In the genomic region with DNA sequence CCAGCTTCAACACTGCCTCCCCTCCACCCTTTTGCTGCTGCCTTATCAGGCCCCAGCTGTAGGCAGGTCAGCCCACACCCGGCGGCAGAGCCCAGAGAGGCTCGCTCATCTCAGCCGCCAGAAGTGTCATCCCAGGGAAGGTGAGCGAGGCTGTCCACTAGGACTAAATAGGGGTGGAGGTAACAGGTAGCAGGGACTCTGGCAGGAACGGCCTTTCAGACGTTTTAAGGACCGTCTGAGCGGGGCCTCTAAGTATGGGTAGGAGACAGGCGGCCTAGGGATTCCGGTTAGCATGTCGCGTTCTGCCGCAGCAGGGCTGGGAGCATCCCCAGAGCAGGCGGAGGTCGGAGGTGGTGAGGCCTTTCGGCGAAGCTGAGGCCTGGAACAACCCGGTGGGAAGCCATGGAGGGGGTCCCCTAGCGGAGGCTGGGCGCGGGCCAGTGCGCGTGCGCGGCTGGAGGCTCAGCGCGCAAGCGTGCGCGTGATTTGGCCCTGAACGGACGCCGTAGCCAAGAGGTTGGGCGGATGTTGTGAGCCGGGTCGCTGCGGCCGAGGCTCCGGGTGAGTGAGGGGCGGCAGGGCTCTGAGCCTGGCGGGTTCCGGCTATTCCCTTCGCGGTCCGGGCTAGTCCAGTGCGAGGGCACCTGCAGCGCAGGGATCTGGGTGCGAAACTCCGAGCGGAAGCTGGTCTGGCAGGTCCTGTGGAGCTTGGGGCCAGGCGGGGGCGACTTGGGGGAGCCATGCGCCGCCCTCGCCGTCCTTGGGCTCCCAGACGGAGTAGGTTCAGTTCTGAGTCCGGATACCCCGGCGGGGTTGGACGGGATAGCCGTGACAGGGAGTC, we compare ENCODE assay signal across 8 cellular contexts. TPM values are rescaled to one million over a fixed set of nuclear protein-coding genes. Genes with fewer than 3 reads are reported as not detected.
DNase-seq lines count a peak whose midpoint lies in the region; ATAC-seq, FAIRE-seq and TF ChIP-seq lines count a peak whose summit lies in the region.

TSS of gene MST1 (minus strand) at position 429 of the 841 bp plus-strand sequence. CDS start 783 bp downstream, outside the sequence.
TSS of gene RNF123 (plus strand) at position 512 of the 841 bp plus-strand sequence. CDS start 1,609 bp downstream, outside the sequence.

- POLR2A ChIA-PET in WTC11 (lab: Charles Lee), result no interaction called here
- POLR2A ChIA-PET in HepG2 (lab: Yijun Ruan, JAX), result interaction anchor here (1.7 to 2.3 kb wide), 5 partner anchors 16 to 240 kb away, joined by 4 to 18 read pairs (median 5); partner anchors contain the start of genes DAG1 and MON1A

- H3K27ac ChIP-seq in cingulate gyrus (ENCODE audit: low read depth, low read length) (peak within 1 kb of the TSS; percentile 34), HepG2 (ENCODE audit: extremely low read length, insufficient read depth, low read length) (peak within 1 kb of the TSS; percentile 96)

- H3K9ac ChIP-seq in HepG2 (ENCODE audit: insufficient read depth, low read depth, low read length), result peak within 1 kb of the TSS; percentile 97

- no peaks in the 10 kb centered on the region; a peak in 1 of 5 replicates for H3K27me3 ChIP-seq in HepG2 (ENCODE audit: control insufficient read depth in 1 of 2, insufficient read depth in 2 of 2, low read length in 2 of 2)

- peaks cover 4% of the 10 kb centered on the region for H3K36me3 Mint-ChIP-seq in WTC11

- peak; percentile 95 for DNase-seq in WTC11 (ENCODE audit: low spot score)
- DNase-seq in HepG2 (ENCODE audit: low spot score), result peak; percentile 86
- DNase-seq in stimulated activated CD4-positive, alpha-beta T cell treated with anti-CD3 and anti-CD28 coated beads, Interleukin-4, amount 100 ng/mL, for 24 hours, result peak; percentile 92
- DNase-seq in NCI-H1930 (lab: John Stamatoyannopoulos, UW), result no peak
- no peak for DNase-seq in COLO668 (lab: John Stamatoyannopoulos, UW; ENCODE audit: unreplicated experiment)

- ATAC-seq in GM18907 (IDR thresholded peaks at IDR 0.05; ENCODE audit: unreplicated experiment), result peak; percentile 56
- peak; percentile 66 for ATAC-seq in HG03280 (IDR thresholded peaks at IDR 0.05; ENCODE audit: unreplicated experiment)
- peak; percentile 28 for ATAC-seq in WTC11
- ATAC-seq in HepG2, result peak; percentile 60

- peaks cover 47% of the 10 kb centered on the region for H3K4me1 ChIP-seq in HepG2 (ENCODE audit: insufficient read depth, low read length)

- peak within 1 kb of the TSS; percentile 96 for H3K4me2 ChIP-seq in HepG2 (ENCODE audit: low read depth, low read length)

- peaks cover 9% of the 10 kb centered on the region; the same call in 1 of the 2 replicates for H4K20me1 ChIP-seq in HepG2 (ENCODE audit: insufficient read depth, low read length)

- H3K36me3 ChIP-seq in HepG2 (replicated peaks in 1 of 2; ENCODE audit: control insufficient read depth in 1 of 2, insufficient read depth in 2 of 2, low read length in 2 of 2), result peaks cover 2 to 4% of the 10 kb centered on the region in 2 experiments; a peak in 2 of 5 replicates

- in situ Hi-C loops in HepG2 (cut with HindIII; ENCODE audit: extremely low pct_ligation_motif_present, low pct_unique_long_range_greater_than_20kb), result no loop called here

- WGBS in HepG2 (ENCODE audit: low lambda C conversion rate), result 0% methylated on average over 23 of the region's 63 CpGs

- H3K27me3 Mint-ChIP-seq in WTC11 (ENCODE audit: low read depth), result no peaks in the 10 kb centered on the region

- no peaks in the 10 kb centered on the region for H3K9me3 ChIP-seq in HepG2 (ENCODE audit: low read length)

- H3K4me3 ChIP-seq in HepG2 (replicated peaks in 1 of 3; ENCODE audit: insufficient read depth in 1 of 3, low read depth in 2 of 3, low read length in 3 of 3), result peak within 1 kb of the TSS; percentile 75 to 96 (median 89)

- H3K79me2 ChIP-seq in HepG2 (ENCODE audit: insufficient read depth, low read length), result peaks cover 42% of the 10 kb centered on the region

- H3K27ac Mint-ChIP-seq in WTC11, result peak within 1 kb of the TSS; percentile 84

- TF ChIP-seq EP300 in HepG2 (IDR thresholded peaks at IDR 0.05; ENCODE audit: low read depth in 2 of 2, low read length in 2 of 2) (no peak), HepG2 (CRISPR knock-in tag; IDR thresholded peaks at IDR 0.05; ENCODE audit: borderline replicate concordance) (0 out of 2 replicates have a peak, but pooled peaks have one; percentile 13)

- peaks cover 21% of the 10 kb centered on the region for H3K4me1 Mint-ChIP-seq in WTC11

- no peaks in the 10 kb centered on the region for H3K9me3 Mint-ChIP-seq in WTC11

- CTCF ChIA-PET in WTC11 (lab: Charles Lee) (interaction anchor here (0.6 to 1.0 kb wide), 3 partner anchors 12 to 178 kb away, joined by 3 read pairs; no protein-coding TSS in a partner anchor), HepG2 (lab: Yijun Ruan, JAX; ENCODE audit: low intra/inter-chr PET ratio, low total read pairs) (no interaction called here)

- H3K4me3 Mint-ChIP-seq in WTC11, result peak within 1 kb of the TSS; percentile 98

- TF ChIP-seq RAD21 in HepG2 (CRISPR knock-in tag; IDR thresholded peaks at IDR 0.05), result 0 out of 2 replicates have a peak, but pooled peaks have one; percentile 8

- BruUV-seq in HepG2 (replicated peaks; lab: Mats Ljungman, UMichigan), result TSS peak; percentile 74

- TF ChIP-seq POLR2A in HepG2 (IDR thresholded peaks at IDR 0.05; ENCODE audit: insufficient read depth in 1 of 2, low read depth in 2 of 2, low read length in 2 of 2), result peak; percentile 59 to 72; a peak in 3 of 4 replicates

- no peak for TF ChIP-seq CTCF in WTC11 (IDR thresholded peaks at IDR 0.05)
- peak; percentile 71 for TF ChIP-seq CTCF in HepG2 (CRISPR knock-in tag; IDR thresholded peaks at IDR 0.05)

- intact Hi-C loops in HepG2 (cut with micrococcal nuclease; ENCODE audit: unreplicated experiment), result no loop called here

- no peak for FAIRE-seq in HepG2 (lab: Jason Lieb, UNC)

- no peak within 1 kb of the TSS for H2AFZ ChIP-seq in HepG2 (ENCODE audit: low read length)

TF ChIP-seq in WTC11, 78 proteins besides CTCF, POLR2A, EP300 and RAD21 (continues in another document):
- TF ChIP-seq NFATC4 (CRISPR knock-in tag; IDR thresholded peaks at IDR 0.05) (no peak), TP53 (CRISPR knock-in tag; IDR thresholded peaks at IDR 0.05) (peak; percentile 89), CREM (CRISPR knock-in tag; IDR thresholded peaks at IDR 0.05) (peak; percentile 55; the same call in 1 of the 2 replicates), FOXK1 (CRISPR knock-in tag; IDR thresholded peaks at IDR 0.05) (peak; percentile 99)

RNA-seq across cellular contexts. Expression of gene MST1, which starts in this region (rescaled TPM):
- 13.8 to 17.2 TPM (median 17.2 TPM) in 3 replicates for total RNA-seq in WTC11 (2021)
- 26.7 and 189 TPM in 2 replicates for total RNA-seq in HepG2 (2016; rRNA removed; fragmentation: Illumina TruSeq; extraction: Trizol)
- 15.3 and 18.3 TPM in 2 replicates for total RNA-seq in HepG2 (2016; cell fraction: cytosol; rRNA removed; fragmentation: Illumina TruSeq; extraction: Trizol; ENCODE audit: low read depth)
- 25.3 and 197 TPM in 2 replicates for total RNA-seq in HepG2 (2016; cell fraction: insoluble cytoplasmic fraction; rRNA removed; fragmentation: Illumina TruSeq; extraction: Trizol)
- 14.6 and 16.5 TPM in 2 replicates for total RNA-seq in HepG2 (2016; cell fraction: membrane; rRNA removed; fragmentation: Illumina TruSeq; extraction: Trizol)
- 267 and 300 TPM in 2 replicates for total RNA-seq in HepG2 (2016; cell fraction: nucleus; rRNA removed; fragmentation: Illumina TruSeq; extraction: Trizol)
- 452 and 686 TPM in 2 replicates for polyA plus RNA-seq in HepG2 (2011; rRNA removed)
- polyA plus RNA-seq in HepG2 (2011; cell fraction: cytosol; rRNA removed), result 174 and 178 TPM in 2 replicates
- polyA plus RNA-seq in HepG2 (2011; cell fraction: nucleus; rRNA removed), result 7,383 and 7,818 TPM in 2 replicates
- 313 and 330 TPM in 2 replicates for polyA plus RNA-seq in HepG2 (2012)
- polyA plus RNA-seq in HepG2 (2016; cell fraction: cytosol; fragmentation: Illumina TruSeq; extraction: Trizol; ENCODE audit: low read depth), result 6.2 and 6.6 TPM in 2 replicates
- polyA plus RNA-seq in HepG2 (2016; cell fraction: insoluble cytoplasmic fraction; fragmentation: Illumina TruSeq; extraction: Trizol; ENCODE audit: low read depth), result 20.9 and 21.3 TPM in 2 replicates
- 9.6 and 10.0 TPM in 2 replicates for polyA plus RNA-seq in HepG2 (2016; cell fraction: membrane; fragmentation: Illumina TruSeq; extraction: Trizol; ENCODE audit: low read depth)
- 695 and 762 TPM in 2 replicates for polyA plus RNA-seq in HepG2 (2016; cell fraction: nucleus; fragmentation: Illumina TruSeq; extraction: Trizol; ENCODE audit: insufficient read depth, low read depth)
- 3.2 and 148 TPM in 2 replicates for polyA minus RNA-seq in HepG2 (2011; rRNA and poly(A)+ RNA removed; ENCODE audit: low replicate concordance)
- 42.2 and 50.5 TPM in 2 replicates for polyA minus RNA-seq in HepG2 (2011; cell fraction: cytosol; rRNA and poly(A)+ RNA removed)
- 323 and 384 TPM in 2 replicates for polyA minus RNA-seq in HepG2 (2011; cell fraction: nucleus; rRNA and poly(A)+ RNA removed)

RNA-seq across cellular contexts. Expression of gene RNF123, which starts in this region (rescaled TPM):
- total RNA-seq in WTC11 (2021) (45.5 to 47.1 TPM (median 46.8 TPM) in 3 replicates), HepG2 (2016; rRNA removed; fragmentation: Illumina TruSeq; extraction: Trizol) (16.1 and 29.9 TPM in 2 replicates)
- total RNA-seq in HepG2 (2016; cell fraction: cytosol; rRNA removed; fragmentation: Illumina TruSeq; extraction: Trizol; ENCODE audit: low read depth), result 7.6 and 8.9 TPM in 2 replicates
- 12.8 and 27.1 TPM in 2 replicates for total RNA-seq in HepG2 (2016; cell fraction: insoluble cytoplasmic fraction; rRNA removed; fragmentation: Illumina TruSeq; extraction: Trizol)
- total RNA-seq in HepG2 (2016; cell fraction: membrane; rRNA removed; fragmentation: Illumina TruSeq; extraction: Trizol), result 10.8 and 12.7 TPM in 2 replicates
- total RNA-seq in HepG2 (2016; cell fraction: nucleus; rRNA removed; fragmentation: Illumina TruSeq; extraction: Trizol), result 28.7 and 34.7 TPM in 2 replicates
- 82.2 and 91.9 TPM in 2 replicates for polyA plus RNA-seq in HepG2 (2011; rRNA removed)
- polyA plus RNA-seq in HepG2 (2011; cell fraction: cytosol; rRNA removed), result 37.9 and 55.2 TPM in 2 replicates
- 455 and 594 TPM in 2 replicates for polyA plus RNA-seq in HepG2 (2011; cell fraction: nucleus; rRNA removed)
- 27.9 and 34.2 TPM in 2 replicates for polyA plus RNA-seq in HepG2 (2012)
- polyA plus RNA-seq in HepG2 (2016; cell fraction: cytosol; fragmentation: Illumina TruSeq; extraction: Trizol; ENCODE audit: low read depth), result 8.1 and 10.5 TPM in 2 replicates
- polyA plus RNA-seq in HepG2 (2016; cell fraction: insoluble cytoplasmic fraction; fragmentation: Illumina TruSeq; extraction: Trizol; ENCODE audit: low read depth), result 17.1 and 25.1 TPM in 2 replicates
- 14.9 and 15.8 TPM in 2 replicates for polyA plus RNA-seq in HepG2 (2016; cell fraction: membrane; fragmentation: Illumina TruSeq; extraction: Trizol; ENCODE audit: low read depth)
- 108 and 116 TPM in 2 replicates for polyA plus RNA-seq in HepG2 (2016; cell fraction: nucleus; fragmentation: Illumina TruSeq; extraction: Trizol; ENCODE audit: insufficient read depth, low read depth)
- 88.9 and 105 TPM in 2 replicates for polyA minus RNA-seq in HepG2 (2011; rRNA and poly(A)+ RNA removed; ENCODE audit: low replicate concordance)
- 26.2 and 30.5 TPM in 2 replicates for polyA minus RNA-seq in HepG2 (2011; cell fraction: cytosol; rRNA and poly(A)+ RNA removed)
- polyA minus RNA-seq in HepG2 (2011; cell fraction: nucleus; rRNA and poly(A)+ RNA removed), result 55.9 and 56.4 TPM in 2 replicates

Comparison
In these comparisons a context has a peak if more than half of its experiments do, and no peak if none do; other contexts are left out.
1. DNase-seq: peak in WTC11 (single experiment), HepG2 (single experiment) and stimulated activated CD4-positive, alpha-beta T cell treated with anti-CD3 and anti-CD28 coated beads, Interleukin-4, amount 100 ng/mL, for 24 hours (single experiment); none in NCI-H1930 (0 of 2) and COLO668 (single experiment).
2. Peak in every context shown above with its lines, with median percentiles within 50 percentile points of each other: ATAC-seq.